ENCODE assay signal across 19 cellular contexts in the genomic region with DNA sequence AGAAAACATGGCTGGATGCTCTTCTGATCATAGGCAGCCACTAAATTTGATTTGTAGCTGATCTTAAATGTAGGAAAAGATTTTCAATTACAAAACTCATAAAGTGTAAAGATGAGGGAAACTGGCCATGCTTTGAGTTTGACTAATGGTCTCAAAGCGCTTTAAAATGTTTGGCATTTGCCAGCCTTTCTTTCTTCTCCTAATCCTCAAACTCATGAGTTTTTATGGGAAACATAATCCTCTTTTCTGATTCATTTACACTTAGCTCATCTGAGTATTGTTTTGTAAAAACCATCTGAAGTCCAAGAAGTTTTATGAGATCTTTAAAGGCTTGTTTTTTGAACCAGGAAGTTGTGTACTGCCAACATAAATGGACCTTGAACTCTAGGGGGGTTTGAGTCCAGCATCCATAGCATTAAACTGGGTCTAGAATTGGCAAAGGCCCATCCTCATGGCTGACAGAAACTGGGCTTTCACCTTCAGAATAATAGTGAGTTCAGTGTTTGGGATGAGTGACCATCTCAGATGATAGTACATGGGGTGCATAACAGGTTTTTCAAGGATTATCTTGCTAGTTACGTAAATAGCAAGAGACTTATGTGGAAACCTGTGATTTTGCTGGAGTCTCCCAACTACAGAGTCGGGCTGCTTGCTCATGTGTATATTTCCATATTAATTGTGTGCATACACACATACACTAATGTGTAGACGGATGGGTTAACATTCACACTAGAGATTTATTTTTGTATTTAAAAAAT.
"Had no signal": no experiment of that assay in that cellular context is flagged by ENCODE, and none has a peak within 500 bp of the region (broad histone marks: within the 10 kb centered on the region; RNA-seq: fewer than 3 reads in every experiment).

No MANE protein-coding gene starts in this region.

- H3K36me3 ChIP-seq: sigmoid colon, suprapubic skin, upper lobe of left lung had no signal

- H3K4me3 ChIP-seq: psoas muscle, sigmoid colon, suprapubic skin, upper lobe of left lung had no signal

- DNase-seq: activated CD4-positive, alpha-beta T cell treated with anti-CD3 and anti-CD28 coated beads, Interleukin-2, amount 50 U/mL, for 4 hours; activated CD4-positive, CD25-positive, alpha-beta regulatory T cell treated with anti-CD3 and anti-CD28 coated beads, Interleukin-2, amount 50 U/mL, for 72 hours; activated effector memory CD4-positive, alpha-beta T cell treated with anti-CD3 and anti-CD28 coated beads, Interleukin-2, amount 50 U/mL, for 16 hours; activated T-cell treated with anti-CD3 and anti-CD28 coated beads, Interleukin-2, amount 50 U/mL, for 24 hours; dermis blood vessel endothelial cell; foreskin melanocyte; head of caudate nucleus; mammary epithelial cell; natural killer cell; psoas muscle; sigmoid colon; stimulated activated CD4-positive, alpha-beta T cell treated with anti-CD3 and anti-CD28 coated beads, Interleukin-4, amount 100 ng/mL, for 1 hour; stimulated activated CD8-positive, alpha-beta memory T cell treated with anti-CD3 and anti-CD28 coated beads, Interleukin-4, amount 100 ng/mL, for 48 hours; stimulated activated naive CD8-positive, alpha-beta T cell treated with anti-CD3 and anti-CD28 coated beads, Interleukin-15, Interleukin-2, amounts not matched to agents 100 U/mL and 50 U/mL, for 24 hours; T-helper 2 cell; upper lobe of left lung had no signal

- H3K36me3 Mint-ChIP-seq: activated naive CD4-positive, alpha-beta T cell treated with anti-CD3 and anti-CD28 coated beads, Interleukin-2, amount 50 U/mL, for 72 hours; natural killer cell had no signal

- H3K27me3 ChIP-seq: suprapubic skin had no signal

- ATAC-seq: activated naive CD4-positive, alpha-beta T cell treated with anti-CD3 and anti-CD28 coated beads, Interleukin-2, amount 50 U/mL, for 72 hours; left lobe of liver; natural killer cell; stimulated activated naive CD8-positive, alpha-beta T cell treated with anti-CD3 and anti-CD28 coated beads, Interleukin-15, Interleukin-2, amounts not matched to agents 100 U/mL and 50 U/mL, for 24 hours had no signal

- H3K4me3 Mint-ChIP-seq: activated T-cell treated with anti-CD3 and anti-CD28 coated beads, Interleukin-2, amount 50 U/mL, for 24 hours; natural killer cell had no signal

- H3K9me3 Mint-ChIP-seq: activated naive CD4-positive, alpha-beta T cell treated with anti-CD3 and anti-CD28 coated beads, Interleukin-2, amount 50 U/mL, for 72 hours; activated T-cell treated with anti-CD3 and anti-CD28 coated beads, Interleukin-2, amount 50 U/mL, for 24 hours; natural killer cell had no signal

- H3K27ac ChIP-seq: psoas muscle, sigmoid colon, suprapubic skin, upper lobe of left lung had no signal

- H3K9me3 ChIP-seq: psoas muscle, sigmoid colon, suprapubic skin, upper lobe of left lung had no signal

- H3K27ac Mint-ChIP-seq: activated naive CD4-positive, alpha-beta T cell treated with anti-CD3 and anti-CD28 coated beads, Interleukin-2, amount 50 U/mL, for 72 hours; activated T-cell treated with anti-CD3 and anti-CD28 coated beads, Interleukin-2, amount 50 U/mL, for 24 hours; natural killer cell had no signal
